In the genomic region with DNA sequence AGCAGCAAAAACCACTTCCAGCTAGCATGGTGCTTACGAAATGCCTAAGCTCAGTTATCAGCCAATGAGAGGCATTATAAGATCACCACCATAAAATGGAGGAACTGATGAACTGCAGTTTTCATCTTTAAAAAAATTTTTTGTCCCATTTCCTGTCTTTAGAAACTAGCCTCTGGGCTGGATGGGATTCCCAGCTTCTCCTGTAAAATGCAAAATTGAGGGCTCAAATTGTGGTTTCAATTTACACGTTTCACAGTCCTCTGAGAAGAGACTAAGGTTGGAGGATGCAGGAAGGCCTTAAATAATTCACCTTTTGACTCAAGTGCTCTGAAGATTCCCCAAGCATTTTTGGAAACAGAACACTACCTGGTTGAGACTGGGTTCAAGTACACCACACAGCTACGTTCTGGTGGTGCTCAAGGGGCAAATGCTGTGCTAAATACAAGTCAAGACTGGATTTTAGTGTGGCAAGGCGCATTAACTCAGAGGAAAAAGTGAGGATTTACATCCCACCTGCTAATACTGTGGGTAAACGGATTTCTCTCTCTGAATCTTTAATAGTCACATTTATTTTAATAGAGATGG, we compare ENCODE assay signal across 1 cellular context.
TF ChIP-seq lines count a peak whose summit lies in the region.

No MANE protein-coding gene starts in this region.

TF ChIP-seq in SK-N-SH treated with all-trans-retinoic acid at 6 μM for 48 hours, 23 proteins besides CTCF, POLR2A, EP300 and RAD21 (continued from another document):
- TF ChIP-seq, protein P1, sequence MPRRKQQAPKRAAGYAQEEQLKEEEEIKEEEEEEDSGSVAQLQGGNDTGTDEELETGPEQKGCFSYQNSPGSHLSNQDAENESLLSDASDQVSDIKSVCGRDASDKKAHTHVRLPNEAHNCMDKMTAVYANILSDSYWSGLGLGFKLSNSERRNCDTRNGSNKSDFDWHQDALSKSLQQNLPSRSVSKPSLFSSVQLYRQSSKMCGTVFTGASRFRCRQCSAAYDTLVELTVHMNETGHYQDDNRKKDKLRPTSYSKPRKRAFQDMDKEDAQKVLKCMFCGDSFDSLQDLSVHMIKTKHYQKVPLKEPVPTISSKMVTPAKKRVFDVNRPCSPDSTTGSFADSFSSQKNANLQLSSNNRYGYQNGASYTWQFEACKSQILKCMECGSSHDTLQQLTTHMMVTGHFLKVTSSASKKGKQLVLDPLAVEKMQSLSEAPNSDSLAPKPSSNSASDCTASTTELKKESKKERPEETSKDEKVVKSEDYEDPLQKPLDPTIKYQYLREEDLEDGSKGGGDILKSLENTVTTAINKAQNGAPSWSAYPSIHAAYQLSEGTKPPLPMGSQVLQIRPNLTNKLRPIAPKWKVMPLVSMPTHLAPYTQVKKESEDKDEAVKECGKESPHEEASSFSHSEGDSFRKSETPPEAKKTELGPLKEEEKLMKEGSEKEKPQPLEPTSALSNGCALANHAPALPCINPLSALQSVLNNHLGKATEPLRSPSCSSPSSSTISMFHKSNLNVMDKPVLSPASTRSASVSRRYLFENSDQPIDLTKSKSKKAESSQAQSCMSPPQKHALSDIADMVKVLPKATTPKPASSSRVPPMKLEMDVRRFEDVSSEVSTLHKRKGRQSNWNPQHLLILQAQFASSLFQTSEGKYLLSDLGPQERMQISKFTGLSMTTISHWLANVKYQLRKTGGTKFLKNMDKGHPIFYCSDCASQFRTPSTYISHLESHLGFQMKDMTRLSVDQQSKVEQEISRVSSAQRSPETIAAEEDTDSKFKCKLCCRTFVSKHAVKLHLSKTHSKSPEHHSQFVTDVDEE (CRISPR knock-in tag; IDR thresholded peaks at IDR 0.05): no peak
- TF ChIP-seq, protein P2, sequence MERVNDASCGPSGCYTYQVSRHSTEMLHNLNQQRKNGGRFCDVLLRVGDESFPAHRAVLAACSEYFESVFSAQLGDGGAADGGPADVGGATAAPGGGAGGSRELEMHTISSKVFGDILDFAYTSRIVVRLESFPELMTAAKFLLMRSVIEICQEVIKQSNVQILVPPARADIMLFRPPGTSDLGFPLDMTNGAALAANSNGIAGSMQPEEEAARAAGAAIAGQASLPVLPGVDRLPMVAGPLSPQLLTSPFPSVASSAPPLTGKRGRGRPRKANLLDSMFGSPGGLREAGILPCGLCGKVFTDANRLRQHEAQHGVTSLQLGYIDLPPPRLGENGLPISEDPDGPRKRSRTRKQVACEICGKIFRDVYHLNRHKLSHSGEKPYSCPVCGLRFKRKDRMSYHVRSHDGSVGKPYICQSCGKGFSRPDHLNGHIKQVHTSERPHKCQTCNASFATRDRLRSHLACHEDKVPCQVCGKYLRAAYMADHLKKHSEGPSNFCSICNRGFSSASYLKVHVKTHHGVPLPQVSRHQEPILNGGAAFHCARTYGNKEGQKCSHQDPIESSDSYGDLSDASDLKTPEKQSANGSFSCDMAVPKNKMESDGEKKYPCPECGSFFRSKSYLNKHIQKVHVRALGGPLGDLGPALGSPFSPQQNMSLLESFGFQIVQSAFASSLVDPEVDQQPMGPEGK (CRISPR knock-in tag; IDR thresholded peaks at IDR 0.05; ENCODE audit: borderline replicate concordance): no peak
- TF ChIP-seq ZNF565 (CRISPR knock-in tag; conservative IDR thresholded peaks at IDR 0.05; ENCODE audit: low read depth) (no peak), TOX (CRISPR knock-in tag; IDR thresholded peaks at IDR 0.05; ENCODE audit: borderline replicate concordance) (no peak), TCF4 (CRISPR knock-in tag; IDR thresholded peaks at IDR 0.05; ENCODE audit: borderline replicate concordance) (no peak), ESRRG (CRISPR knock-in tag; IDR thresholded peaks at IDR 0.05) (no peak), ARNTL (CRISPR knock-in tag; IDR thresholded peaks at IDR 0.05; ENCODE audit: borderline replicate concordance, low read depth) (no peak), BACH2 (CRISPR knock-in tag; IDR thresholded peaks at IDR 0.05; ENCODE audit: borderline replicate concordance) (no peak)
- TF ChIP-seq, protein P3, sequence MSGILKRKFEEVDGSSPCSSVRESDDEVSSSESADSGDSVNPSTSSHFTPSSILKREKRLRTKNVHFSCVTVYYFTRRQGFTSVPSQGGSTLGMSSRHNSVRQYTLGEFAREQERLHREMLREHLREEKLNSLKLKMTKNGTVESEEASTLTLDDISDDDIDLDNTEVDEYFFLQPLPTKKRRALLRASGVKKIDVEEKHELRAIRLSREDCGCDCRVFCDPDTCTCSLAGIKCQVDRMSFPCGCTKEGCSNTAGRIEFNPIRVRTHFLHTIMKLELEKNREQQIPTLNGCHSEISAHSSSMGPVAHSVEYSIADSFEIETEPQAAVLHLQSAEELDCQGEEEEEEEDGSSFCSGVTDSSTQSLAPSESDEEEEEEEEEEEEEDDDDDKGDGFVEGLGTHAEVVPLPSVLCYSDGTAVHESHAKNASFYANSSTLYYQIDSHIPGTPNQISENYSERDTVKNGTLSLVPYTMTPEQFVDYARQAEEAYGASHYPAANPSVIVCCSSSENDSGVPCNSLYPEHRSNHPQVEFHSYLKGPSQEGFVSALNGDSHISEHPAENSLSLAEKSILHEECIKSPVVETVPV (CRISPR knock-in tag; IDR thresholded peaks at IDR 0.05): no peak
- TF ChIP-seq, protein P4, sequence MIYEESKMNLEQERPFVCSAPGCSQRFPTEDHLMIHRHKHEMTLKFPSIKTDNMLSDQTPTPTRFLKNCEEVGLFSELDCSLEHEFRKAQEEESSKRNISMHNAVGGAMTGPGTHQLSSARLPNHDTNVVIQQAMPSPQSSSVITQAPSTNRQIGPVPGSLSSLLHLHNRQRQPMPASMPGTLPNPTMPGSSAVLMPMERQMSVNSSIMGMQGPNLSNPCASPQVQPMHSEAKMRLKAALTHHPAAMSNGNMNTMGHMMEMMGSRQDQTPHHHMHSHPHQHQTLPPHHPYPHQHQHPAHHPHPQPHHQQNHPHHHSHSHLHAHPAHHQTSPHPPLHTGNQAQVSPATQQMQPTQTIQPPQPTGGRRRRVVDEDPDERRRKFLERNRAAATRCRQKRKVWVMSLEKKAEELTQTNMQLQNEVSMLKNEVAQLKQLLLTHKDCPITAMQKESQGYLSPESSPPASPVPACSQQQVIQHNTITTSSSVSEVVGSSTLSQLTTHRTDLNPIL (CRISPR knock-in tag; IDR thresholded peaks at IDR 0.05; ENCODE audit: low read depth): no peak
TF ChIP-seq in SK-N-SH treated with all-trans-retinoic acid at 6 μM for 48 hours: peak in this region for 0.
